Comparison of ENCODE assay signal across 22 cellular contexts in genomic region chr19:34687348-34687747, GRCh38. TPM values are rescaled to one million over a fixed set of nuclear protein-coding genes. Genes with fewer than 3 reads are reported as not detected.
"Had no signal": no experiment of that assay in that cellular context is flagged by ENCODE, and none has a peak within 500 bp of the region (broad histone marks: within the 10 kb centered on the region; RNA-seq: fewer than 3 reads in every experiment).

No MANE protein-coding gene starts in this region.

- ATAC-seq: HepG2, PC-3 had no signal

- H3K4me1 ChIP-seq: SJSA1 had no signal

- DNase-seq: IMR-90; Kasumi-1; MM.1S; NCI-H1105; NCI-H1436 treated with DMSO at 0.1 percent for 48 hours; NCI-H1694; NCI-H187 treated with DMSO at 0.1 percent for 48 hours; NCI-H2029 treated with DMSO at 0.1 percent for 48 hours; NCI-H2171 treated with DMSO at 0.1 percent for 48 hours; NCI-H345; NCI-H446 treated with DMSO at 0.1 percent for 48 hours; NCI-H510A treated with DMSO at 0.1 percent for 48 hours; NCI-H526; NK-92 treated with Interleukin-12 subunit alpha and Interleukin-12 subunit beta, amount 100 ng/mL, for 24 hours; PC-3; SIG-M5 had no signal

- H3K4me3 ChIP-seq: SJSA1, SK-N-MC had no signal

- H3K27me3 ChIP-seq: SJSA1 had no signal

- H3K27ac ChIP-seq: KMS-11, RWPE1, SJSA1, SK-N-MC had no signal

RNA-seq across cellular contexts. Expression of gene ZNF302, which starts 9.9 kb away (rescaled TPM):
- total RNA-seq: HepG2 had no signal
- polyA plus RNA-seq: HepG2 had no signal

RNA-seq across cellular contexts. Expression of gene SCGB2B2, which starts 10.4 kb away (rescaled TPM):
- total RNA-seq: HepG2, HT1080, IMR-90, PC-3, SJSA1 had no signal
- polyA plus RNA-seq: IMR-90 had no signal
